8 cellular contexts compared by ENCODE assay signal in genomic region chr19:40776966-40777794, GRCh38. TPM values are rescaled to one million over a fixed set of nuclear protein-coding genes. Genes with fewer than 3 reads are reported as not detected.
DNase-seq lines count a peak whose midpoint lies in the region; ATAC-seq and TF ChIP-seq lines count a peak whose summit lies in the region.

No MANE protein-coding gene starts in this region.

- ATAC-seq in GM19372 (IDR thresholded peaks at IDR 0.05; ENCODE audit: low read depth, unreplicated experiment) (peak; percentile 54), HG03520 (IDR thresholded peaks at IDR 0.05; ENCODE audit: unreplicated experiment) (peak; percentile 64)

- H3K27ac ChIP-seq in liver (ENCODE audit: low read depth in 1 of 2, low read length in 2 of 2) = peak overlapping the region; percentile 84 to 92

- TF ChIP-seq CTCF in BE2C (IDR thresholded peaks at IDR 0.05; ENCODE audit: low read depth, low read length) (no peak), liver (IDR thresholded peaks at IDR 0.05; ENCODE audit: low read depth, low read length, missing input control) (no peak)

- H3K9ac ChIP-seq in liver (ENCODE audit: low read depth in 1 of 2, low read length in 2 of 2) = peak overlapping the region; percentile 48 to 64

- no peaks in the 10 kb centered on the region for H3K36me3 ChIP-seq in BE2C
- peaks cover 0 to 3% (median under 1%) of the 10 kb centered on the region in 4 donors for H3K36me3 ChIP-seq in liver (ENCODE audit: control insufficient read depth in 4 of 4, insufficient read depth in 3 of 4, low read depth in 1 of 4, low read length in 3 of 4)

- H3K4me3 ChIP-seq in BE2C (ENCODE audit: low read depth, low read length) (peak overlapping the region; percentile 85), liver (ENCODE audit: low read depth in 1 of 3, low read length in 3 of 3) (peak overlapping the region; percentile 52 to 67 (median 65))

- DNase-seq in BE2C (peak; percentile 88), NCI-H526 (lab: John Stamatoyannopoulos, UW) (peak; percentile 99), dermis microvascular lymphatic vessel endothelial cell (ENCODE audit: low read depth in 2 of 2) (peak; percentile 91 to 93)
- peak; percentile 71 to 89 for DNase-seq in activated CD4-positive, alpha-beta T cell treated with anti-CD3 and anti-CD28 coated beads, Interleukin-2, amount 50 U/mL, for 24 hours (ENCODE audit: low read depth in 1 of 2, low spot score in 1 of 2)
- peak; percentile 90 for DNase-seq in stimulated activated CD4-positive, alpha-beta T cell treated with anti-CD3 and anti-CD28 coated beads, Interleukin-4, amount 100 ng/mL, for 24 hours

- TF ChIP-seq RAD21 in liver (IDR thresholded peaks at IDR 0.05) = no peak

- WGBS in liver = 15% methylated on average over 19 of the region's 19 CpGs

- H3K27me3 ChIP-seq in BE2C = no peaks in the 10 kb centered on the region
- no peaks in the 10 kb centered on the region for H3K27me3 ChIP-seq in liver (ENCODE audit: control insufficient read depth in 4 of 4, insufficient read depth in 4 of 4, low read length in 3 of 4)

- H3K4me1 ChIP-seq in BE2C (peaks cover 3% of the 10 kb centered on the region; the same call in 1 of the 2 replicates), liver (ENCODE audit: control insufficient read depth in 4 of 4, insufficient read depth in 4 of 4, low read length in 3 of 4) (peaks cover 0 to 19% (median 13%) of the 10 kb centered on the region in 4 donors)

- H3K9me3 ChIP-seq in BE2C (no peaks in the 10 kb centered on the region), liver (ENCODE audit: control insufficient read depth in 4 of 4, low read length in 3 of 4) (no peaks in the 10 kb centered on the region)

TF ChIP-seq in liver, 16 proteins besides CTCF, POLR2A, EP300 and RAD21:
- TF ChIP-seq, protein P1, sequence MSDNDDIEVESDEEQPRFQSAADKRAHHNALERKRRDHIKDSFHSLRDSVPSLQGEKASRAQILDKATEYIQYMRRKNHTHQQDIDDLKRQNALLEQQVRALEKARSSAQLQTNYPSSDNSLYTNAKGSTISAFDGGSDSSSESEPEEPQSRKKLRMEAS (IDR thresholded peaks at IDR 0.05) = no peak
- TF ChIP-seq RXRA (IDR thresholded peaks at IDR 0.05) = peak in 1 of 2 donors; percentile 1

RNA-seq across cellular contexts. Expression of gene RAB4B, which starts 0.9 kb away (rescaled TPM):
- polyA plus RNA-seq in BE2C (2012; ENCODE audit: insufficient read depth, insufficient read length, low read depth) = 18.6 TPM
- total RNA-seq in dermis microvascular lymphatic vessel endothelial cell (8.6 and 14.4 TPM in 2 replicates), liver (1 to 10 TPM; 5.5 to 9.0 TPM)
- 10 to 100 TPM; 16.8 to 16.9 TPM for polyA plus RNA-seq in liver

RNA-seq across cellular contexts. Expression of gene MIA, which starts 1.9 kb away (rescaled TPM):
- polyA plus RNA-seq in BE2C (2012; ENCODE audit: insufficient read depth, insufficient read length, low read depth) = not detected
- total RNA-seq in dermis microvascular lymphatic vessel endothelial cell (not detected in 2 replicates), liver (under 1 TPM in 1 of 2 donors, not detected in 1; 0.42 TPM)
- polyA plus RNA-seq in liver = under 1 TPM in 1 of 2 donors, not detected in 1; 0.44 TPM

RNA-seq across cellular contexts. Expression of gene EGLN2, which starts 21.8 kb away (rescaled TPM):
- 287 TPM for polyA plus RNA-seq in BE2C (2012; ENCODE audit: insufficient read depth, insufficient read length, low read depth)
- total RNA-seq in dermis microvascular lymphatic vessel endothelial cell (94.1 and 144 TPM in 2 replicates), liver (10 to 100 TPM; 34.8 to 56.3 TPM)
- polyA plus RNA-seq in liver = 10 to 100 TPM; 45.2 to 50.2 TPM

RNA-seq across cellular contexts. Expression of gene SNRPA, which starts 26.2 kb away (rescaled TPM):
- 73.9 TPM for polyA plus RNA-seq in BE2C (2012; ENCODE audit: insufficient read depth, insufficient read length, low read depth)
- total RNA-seq in dermis microvascular lymphatic vessel endothelial cell = 30.7 and 40.2 TPM in 2 replicates
- total RNA-seq in liver = 10 to 100 TPM; 11.8 to 27.1 TPM
- polyA plus RNA-seq in liver = 10 to 100 TPM; 12.4 to 21.6 TPM

RNA-seq across cellular contexts. Expression of gene ACTMAP, which starts 26.9 kb away (rescaled TPM):
- 21.1 TPM for polyA plus RNA-seq in BE2C (2012; ENCODE audit: insufficient read depth, insufficient read length, low read depth)
- 0.26 and 0.76 TPM in 2 replicates for total RNA-seq in dermis microvascular lymphatic vessel endothelial cell
- total RNA-seq in liver = 1 to 10 TPM in 1 of 2 donors, under 1 TPM in 1; 0.93 to 1.8 TPM
- polyA plus RNA-seq in liver = 1 to 10 TPM; 4.2 to 7.7 TPM

Comparison
In these comparisons a context has a peak if more than half of its experiments do, and no peak if none do; other contexts are left out.
1. Peak in every context shown above with its lines: DNase-seq, ATAC-seq, H3K4me3 ChIP-seq and H3K27ac ChIP-seq.